ENCODE assay signal across 32 cellular contexts in genomic region chr3:144879701-144880100, GRCh38.
"Had no signal": no experiment of that assay in that cellular context is flagged by ENCODE, and none has a peak within 500 bp of the region (broad histone marks: within the 10 kb centered on the region; RNA-seq: fewer than 3 reads in every experiment).

No MANE protein-coding gene starts in this region.

- H3K36me3 Mint-ChIP-seq: activated CD4-positive, alpha-beta memory T cell treated with anti-CD3 and anti-CD28 coated beads for 36 hours; activated CD8-positive, alpha-beta memory T cell treated with anti-CD3 and anti-CD28 coated beads, Interleukin-2, amount 10 ng/mL, durations not matched to agents 7 days and 5 days; activated naive CD4-positive, alpha-beta T cell treated with anti-CD3 and anti-CD28 coated beads, Interleukin-2, amount 10 ng/mL, durations not matched to agents 7 days and 5 days; activated naive CD4-positive, alpha-beta T cell treated with anti-CD3 and anti-CD28 coated beads, Interleukin-2, amount 50 U/mL, for 72 hours; activated naive CD8-positive, alpha-beta T cell treated with anti-CD3 and anti-CD28 coated beads, Interleukin-2, amount 10 ng/mL, durations not matched to agents 7 days and 5 days had no signal

- FAIRE-seq: astrocyte, bronchial epithelial cell, colon, endometrium, endothelial cell of umbilical vein had no signal

- H3K27me3 ChIP-seq: brain microvascular endothelial cell, esophagus squamous epithelium, gastroesophageal sphincter had no signal

- ATAC-seq: activated CD4-positive, alpha-beta T cell treated with anti-CD3 and anti-CD28 coated beads for 36 hours; activated CD8-positive, alpha-beta memory T cell treated with anti-CD3 and anti-CD28 coated beads, Interleukin-2, amount 10 ng/mL, durations not matched to agents 7 days and 5 days; activated CD8-positive, alpha-beta T cell treated with anti-CD3 and anti-CD28 coated beads, Interleukin-2, amount 10 ng/mL, durations not matched to agents 7 days and 5 days; activated naive CD4-positive, alpha-beta T cell treated with anti-CD3 and anti-CD28 coated beads, Interleukin-2, amount 50 U/mL, for 72 hours; activated T-cell treated with anti-CD3 and anti-CD28 coated beads, Interleukin-2, amount 50 U/mL, for 72 hours; gastroesophageal sphincter had no signal

- H3K27ac ChIP-seq: brain microvascular endothelial cell, epithelial cell of prostate, esophagus squamous epithelium, gastroesophageal sphincter had no signal

- H3K27me3 Mint-ChIP-seq: activated CD4-positive, alpha-beta memory T cell treated with anti-CD3 and anti-CD28 coated beads for 36 hours; activated CD4-positive, alpha-beta T cell treated with anti-CD3 and anti-CD28 coated beads for 36 hours; activated CD4-positive, alpha-beta T cell treated with anti-CD3 and anti-CD28 coated beads, Interleukin-2, amount 10 ng/mL, durations not matched to agents 24 days and 14 days; activated CD8-positive, alpha-beta memory T cell treated with anti-CD3 and anti-CD28 coated beads, Interleukin-2, amount 10 ng/mL, durations not matched to agents 7 days and 5 days; activated naive CD4-positive, alpha-beta T cell treated with anti-CD3 and anti-CD28 coated beads, Interleukin-2, amount 10 ng/mL, durations not matched to agents 7 days and 5 days; activated naive CD8-positive, alpha-beta T cell treated with anti-CD3 and anti-CD28 coated beads, Interleukin-2, amount 10 ng/mL, durations not matched to agents 7 days and 5 days; activated T-cell treated with anti-CD3 and anti-CD28 coated beads, Interleukin-2, amount 50 U/mL, for 24 hours had no signal

- H3K4me3 Mint-ChIP-seq: activated CD4-positive, alpha-beta memory T cell treated with anti-CD3 and anti-CD28 coated beads for 36 hours; activated CD4-positive, alpha-beta T cell treated with anti-CD3 and anti-CD28 coated beads for 36 hours; activated CD4-positive, alpha-beta T cell treated with anti-CD3 and anti-CD28 coated beads, Interleukin-2, amount 10 ng/mL, durations not matched to agents 24 days and 14 days; activated CD8-positive, alpha-beta memory T cell treated with anti-CD3 and anti-CD28 coated beads, Interleukin-2, amount 10 ng/mL, durations not matched to agents 7 days and 5 days; activated CD8-positive, alpha-beta T cell treated with anti-CD3 and anti-CD28 coated beads, Interleukin-2, amount 10 ng/mL, durations not matched to agents 7 days and 5 days; activated naive CD4-positive, alpha-beta T cell treated with anti-CD3 and anti-CD28 coated beads, Interleukin-2, amount 10 ng/mL, durations not matched to agents 7 days and 5 days; activated naive CD8-positive, alpha-beta T cell treated with anti-CD3 and anti-CD28 coated beads, Interleukin-2, amount 10 ng/mL, durations not matched to agents 7 days and 5 days; activated T-cell treated with anti-CD3 and anti-CD28 coated beads, Interleukin-2, amount 50 U/mL, for 24 hours; activated T-cell treated with anti-CD3 and anti-CD28 coated beads, Interleukin-2, amount 50 U/mL, for 72 hours had no signal

- DNase-seq: activated CD4-positive, alpha-beta memory T cell treated with anti-CD3 and anti-CD28 coated beads for 36 hours; activated CD4-positive, alpha-beta T cell treated with anti-CD3 and anti-CD28 coated beads for 36 hours; activated CD4-positive, alpha-beta T cell treated with anti-CD3 and anti-CD28 coated beads, Interleukin-2, amount 10 ng/mL, durations not matched to agents 24 days and 14 days; activated CD4-positive, CD25-positive, alpha-beta regulatory T cell; activated CD4-positive, CD25-positive, alpha-beta regulatory T cell treated with anti-CD3 and anti-CD28 coated beads, Interleukin-2, amount 50 U/mL, for 72 hours; activated CD8-positive, alpha-beta memory T cell treated with anti-CD3 and anti-CD28 coated beads, Interleukin-2, amount 10 ng/mL, durations not matched to agents 7 days and 5 days; activated CD8-positive, alpha-beta memory T cell treated with anti-CD3 and anti-CD28 coated beads, Interleukin-2, amount 50 U/mL, for 4 hours; activated CD8-positive, alpha-beta T cell treated with anti-CD3 and anti-CD28 coated beads, Interleukin-2, amount 10 ng/mL, durations not matched to agents 7 days and 5 days; activated gamma-delta T cell; activated naive CD4-positive, alpha-beta T cell; activated naive CD4-positive, alpha-beta T cell treated with anti-CD3 and anti-CD28 coated beads, Interleukin-2, amount 10 ng/mL, durations not matched to agents 7 days and 5 days; activated naive CD8-positive, alpha-beta T cell treated with anti-CD3 and anti-CD28 coated beads, Interleukin-2, amount 10 ng/mL, durations not matched to agents 7 days and 5 days; activated T-cell treated with anti-CD3 and anti-CD28 coated beads, Interleukin-2, amount 50 U/mL, for 24 hours; activated T-cell treated with anti-CD3 and anti-CD28 coated beads, Interleukin-2, amount 50 U/mL, for 72 hours; amniotic stem cell; anterior cingulate cortex; brain microvascular endothelial cell; cortex of kidney; dermis blood vessel endothelial cell; effector CD8-positive, alpha-beta T cell; esophagus squamous epithelium; foreskin melanocyte; head of caudate nucleus; T-helper 2 cell had no signal

- H3K4me1 ChIP-seq: esophagus squamous epithelium, gastroesophageal sphincter had no signal

- H3K36me3 ChIP-seq: brain microvascular endothelial cell, esophagus squamous epithelium, gastroesophageal sphincter had no signal

- H3K4me1 Mint-ChIP-seq: activated CD4-positive, alpha-beta T cell treated with anti-CD3 and anti-CD28 coated beads for 36 hours; activated CD4-positive, alpha-beta T cell treated with anti-CD3 and anti-CD28 coated beads, Interleukin-2, amount 10 ng/mL, durations not matched to agents 24 days and 14 days; activated CD8-positive, alpha-beta memory T cell treated with anti-CD3 and anti-CD28 coated beads, Interleukin-2, amount 10 ng/mL, durations not matched to agents 7 days and 5 days; activated naive CD4-positive, alpha-beta T cell treated with anti-CD3 and anti-CD28 coated beads, Interleukin-2, amount 10 ng/mL, durations not matched to agents 7 days and 5 days; activated naive CD8-positive, alpha-beta T cell treated with anti-CD3 and anti-CD28 coated beads, Interleukin-2, amount 10 ng/mL, durations not matched to agents 7 days and 5 days had no signal

- H3K9me3 ChIP-seq: esophagus squamous epithelium, gastroesophageal sphincter had no signal

- H3K9me3 Mint-ChIP-seq: activated CD4-positive, alpha-beta T cell treated with anti-CD3 and anti-CD28 coated beads, Interleukin-2, amount 10 ng/mL, durations not matched to agents 24 days and 14 days; activated naive CD4-positive, alpha-beta T cell treated with anti-CD3 and anti-CD28 coated beads, Interleukin-2, amount 10 ng/mL, durations not matched to agents 7 days and 5 days; activated naive CD8-positive, alpha-beta T cell treated with anti-CD3 and anti-CD28 coated beads, Interleukin-2, amount 10 ng/mL, durations not matched to agents 7 days and 5 days had no signal

- H3K4me3 ChIP-seq: esophagus squamous epithelium, gastroesophageal sphincter had no signal

- H3K27ac Mint-ChIP-seq: activated CD4-positive, alpha-beta memory T cell treated with anti-CD3 and anti-CD28 coated beads for 36 hours; activated CD4-positive, alpha-beta T cell treated with anti-CD3 and anti-CD28 coated beads for 36 hours; activated CD4-positive, alpha-beta T cell treated with anti-CD3 and anti-CD28 coated beads, Interleukin-2, amount 10 ng/mL, durations not matched to agents 24 days and 14 days; activated CD8-positive, alpha-beta memory T cell treated with anti-CD3 and anti-CD28 coated beads, Interleukin-2, amount 10 ng/mL, durations not matched to agents 7 days and 5 days; activated CD8-positive, alpha-beta T cell treated with anti-CD3 and anti-CD28 coated beads, Interleukin-2, amount 10 ng/mL, durations not matched to agents 7 days and 5 days; activated naive CD4-positive, alpha-beta T cell treated with anti-CD3 and anti-CD28 coated beads, Interleukin-2, amount 10 ng/mL, durations not matched to agents 7 days and 5 days; activated naive CD4-positive, alpha-beta T cell treated with anti-CD3 and anti-CD28 coated beads, Interleukin-2, amount 50 U/mL, for 72 hours; activated naive CD8-positive, alpha-beta T cell treated with anti-CD3 and anti-CD28 coated beads, Interleukin-2, amount 10 ng/mL, durations not matched to agents 7 days and 5 days; activated T-cell treated with anti-CD3 and anti-CD28 coated beads, Interleukin-2, amount 50 U/mL, for 24 hours; activated T-cell treated with anti-CD3 and anti-CD28 coated beads, Interleukin-2, amount 50 U/mL, for 72 hours had no signal
